ENCODE assay signal across 8 cellular contexts in the genomic region with DNA sequence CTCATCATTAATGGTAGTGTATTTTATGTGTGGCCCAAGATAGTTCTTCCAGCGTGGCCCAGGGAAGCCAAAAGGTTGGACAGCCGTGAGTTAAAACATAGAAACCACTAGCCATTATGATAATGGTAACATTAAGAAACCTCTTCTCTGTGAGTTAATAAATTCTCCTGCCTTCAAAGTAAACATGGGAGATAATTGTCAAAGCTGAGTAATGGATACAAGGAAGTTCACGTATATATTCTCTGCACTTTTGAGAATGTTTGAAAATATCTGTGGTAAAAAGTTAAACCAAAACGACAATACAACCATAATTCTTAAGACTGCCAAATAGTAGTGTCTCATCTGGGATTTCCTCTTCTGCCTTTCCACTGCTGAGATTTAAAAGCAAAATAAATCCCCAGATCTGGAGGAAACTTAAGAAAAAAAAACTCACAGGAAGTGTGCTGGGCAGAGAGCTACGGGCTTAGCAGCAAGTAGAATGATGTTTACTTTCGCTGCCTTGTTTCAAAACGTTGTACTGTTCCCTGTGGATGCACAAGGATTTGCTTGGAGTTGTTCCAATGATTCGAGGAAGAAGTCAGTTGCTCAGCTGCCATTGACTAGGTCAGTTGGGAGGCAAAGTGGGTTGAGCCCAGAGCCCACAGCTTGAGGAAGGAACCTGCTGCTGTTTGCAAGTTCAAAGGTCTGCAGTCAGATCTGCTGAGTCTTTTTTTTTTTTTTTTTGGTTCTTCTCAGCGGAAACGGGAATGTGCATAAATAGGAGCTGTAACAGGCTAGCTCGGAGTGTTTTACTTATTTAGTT. TPM values are rescaled to one million over a fixed set of nuclear protein-coding genes. Genes with fewer than 3 reads are reported as not detected.
A peak's percentile ranks its signal among the peaks of the same experiment; 100 is the strongest.
DNase-seq lines count a peak whose midpoint lies in the region; ATAC-seq and TF ChIP-seq lines count a peak whose summit lies in the region.

No MANE protein-coding gene starts in this region.

- H3K27ac Mint-ChIP-seq in T-helper 1 cell treated with Interleukin-12 subunit alpha and Interleukin-12 subunit beta and Interleukin-4 antibody, amounts not matched to agents 30 μg/mL and 1 μg/mL, for 36 hours = peak overlapping the region; percentile 96
- peak overlapping the region; percentile 81 to 97 (median 92) for H3K27ac Mint-ChIP-seq in naive thymus-derived CD4-positive, alpha-beta T cell

- CTCF ChIA-PET in naive thymus-derived CD4-positive, alpha-beta T cell (lab: Charles Lee) = interaction anchor here (0.6 to 2.8 kb wide), 7 partner anchors 10 to 178 kb away, joined by 3 to 17 read pairs (median 4); partner anchors contain the start of gene RITA1

- H3K27me3 ChIP-seq in naive thymus-derived CD4-positive, alpha-beta T cell (ENCODE audit: control insufficient read depth in 2 of 2, insufficient read depth in 2 of 2, low read length in 2 of 2) = no peaks in the 10 kb centered on the region

- POLR2A ChIA-PET in naive thymus-derived CD4-positive, alpha-beta T cell (lab: Charles Lee) = interaction anchor here (0.6 to 5.6 kb wide), 15 partner anchors 9 to 244 kb away, joined by 3 to 51 read pairs (median 5); partner anchors contain the start of genes DDX54, OAS2, PLBD2 and RITA1

- H3K4me3 ChIP-seq in epithelial cell of esophagus (ENCODE audit: low read length) = peak overlapping the region; percentile 72
- H3K4me3 ChIP-seq in naive thymus-derived CD4-positive, alpha-beta T cell (ENCODE audit: low read length) = peak overlapping the region; percentile 70

- no peak for TF ChIP-seq CTCF in epithelial cell of esophagus (IDR thresholded peaks at IDR 0.05; ENCODE audit: insufficient read depth, low read depth, low read length, missing control alignments)

- H3K9me3 ChIP-seq in naive thymus-derived CD4-positive, alpha-beta T cell (ENCODE audit: control insufficient read depth in 2 of 3, low read length in 3 of 3) = no peaks in the 10 kb centered on the region

- ATAC-seq in naive thymus-derived CD4-positive, alpha-beta T cell = no peak
- no peak for ATAC-seq in HG03378 (IDR thresholded peaks at IDR 0.05; ENCODE audit: unreplicated experiment)

- H3K27ac ChIP-seq in naive thymus-derived CD4-positive, alpha-beta T cell (ENCODE audit: low read depth, low read length) = peak overlapping the region; percentile 83

- DNase-seq in EH (ENCODE audit: low read depth) (peak; percentile 93), M059J (ENCODE audit: low read depth) (peak; percentile 93), epithelial cell of esophagus (ENCODE audit: low read depth) (peak; percentile 62), T1000 (lab: John Stamatoyannopoulos, UW) (no peak)
- peak in 6 of 9 donors; percentile 32 to 42 (median 35) for DNase-seq in naive thymus-derived CD4-positive, alpha-beta T cell
- DNase-seq in activated CD4-positive, alpha-beta T cell treated with anti-CD3 and anti-CD28 coated beads, Interleukin-2, amount 50 U/mL, for 4 hours = no peak

- H3K4me1 ChIP-seq in naive thymus-derived CD4-positive, alpha-beta T cell (ENCODE audit: control insufficient read depth in 2 of 2, insufficient read depth in 2 of 2, low read length in 2 of 2) = peaks cover 17 to 25% of the 10 kb centered on the region in 2 donors

- peaks cover 29% of the 10 kb centered on the region for H3K4me1 Mint-ChIP-seq in T-helper 1 cell treated with Interleukin-12 subunit alpha and Interleukin-12 subunit beta and Interleukin-4 antibody, amounts not matched to agents 30 μg/mL and 1 μg/mL, for 36 hours (ENCODE audit: low read depth)
- H3K4me1 Mint-ChIP-seq in naive thymus-derived CD4-positive, alpha-beta T cell = peaks cover 13 to 39% (median 38%) of the 10 kb centered on the region in 7 donors

- H3K4me3 Mint-ChIP-seq in T-helper 1 cell treated with Interleukin-12 subunit alpha and Interleukin-12 subunit beta and Interleukin-4 antibody, amounts not matched to agents 30 μg/mL and 1 μg/mL, for 36 hours = peak overlapping the region; percentile 96
- H3K4me3 Mint-ChIP-seq in naive thymus-derived CD4-positive, alpha-beta T cell = peak overlapping the region; percentile 79 to 99 (median 92)

- H3K9me3 Mint-ChIP-seq in T-helper 1 cell treated with Interleukin-12 subunit alpha and Interleukin-12 subunit beta and Interleukin-4 antibody, amounts not matched to agents 30 μg/mL and 1 μg/mL, for 36 hours = no peaks in the 10 kb centered on the region
- no peaks in the 10 kb centered on the region for H3K9me3 Mint-ChIP-seq in naive thymus-derived CD4-positive, alpha-beta T cell

- peaks cover 0 to 16% (median 0%) of the 10 kb centered on the region in 3 experiments for H3K36me3 ChIP-seq in naive thymus-derived CD4-positive, alpha-beta T cell (ENCODE audit: control insufficient read depth in 2 of 3, insufficient read depth in 3 of 3, low read length in 3 of 3)

- H3K27me3 Mint-ChIP-seq in T-helper 1 cell treated with Interleukin-12 subunit alpha and Interleukin-12 subunit beta and Interleukin-4 antibody, amounts not matched to agents 30 μg/mL and 1 μg/mL, for 36 hours (ENCODE audit: low read depth) = no peaks in the 10 kb centered on the region
- no peaks in the 10 kb centered on the region for H3K27me3 Mint-ChIP-seq in naive thymus-derived CD4-positive, alpha-beta T cell

- peaks cover 9% of the 10 kb centered on the region for H3K36me3 Mint-ChIP-seq in T-helper 1 cell treated with Interleukin-12 subunit alpha and Interleukin-12 subunit beta and Interleukin-4 antibody, amounts not matched to agents 30 μg/mL and 1 μg/mL, for 36 hours (ENCODE audit: low read depth)
- peaks cover 0 to 12% (median 2%) of the 10 kb centered on the region in 5 donors for H3K36me3 Mint-ChIP-seq in naive thymus-derived CD4-positive, alpha-beta T cell

- intact Hi-C loops in naive thymus-derived CD4-positive, alpha-beta T cell (cut with micrococcal nuclease) = loop anchor here (5.0 to 10.0 kb wide), 4 partner anchors 39 to 1211 kb away; partner anchors contain the start of genes ERP29 (in 1 of the 2), OAS3 (in 1 of the 2), RBM19 (in 1 of the 2) and TMEM116 (in 1 of the 2)

RNA-seq across cellular contexts. Expression of gene TPCN1, which starts 1.7 kb away (rescaled TPM):
- total RNA-seq in M059J (2014; rRNA removed; shearing (Covaris generic)) = 7.7 and 13.5 TPM in 2 replicates
- total RNA-seq in naive thymus-derived CD4-positive, alpha-beta T cell = 100 to 1,000 TPM in 3 of 5 experiments, 10 to 100 TPM in 2; 49.5 to 124 (median 107) TPM
- polyA plus RNA-seq in naive thymus-derived CD4-positive, alpha-beta T cell = 10 to 100 TPM; 15.3 to 31.2 TPM

RNA-seq across cellular contexts. Expression of gene RITA1, which starts 37.4 kb away (rescaled TPM):
- 28.8 and 47.2 TPM in 2 replicates for total RNA-seq in M059J (2014; rRNA removed; shearing (Covaris generic))
- 10 to 100 TPM in 3 of 5 experiments, 1 to 10 TPM in 2; 6.4 to 20.2 (median 14.1) TPM for total RNA-seq in naive thymus-derived CD4-positive, alpha-beta T cell
- 10 to 100 TPM; 23.2 to 28.9 TPM for polyA plus RNA-seq in naive thymus-derived CD4-positive, alpha-beta T cell

RNA-seq across cellular contexts. Expression of gene DDX54, which starts 37.7 kb away (rescaled TPM):
- total RNA-seq in M059J (2014; rRNA removed; shearing (Covaris generic)) = 21.3 and 43.1 TPM in 2 replicates
- total RNA-seq in naive thymus-derived CD4-positive, alpha-beta T cell = 10 to 100 TPM; 55.8 to 81.1 (median 76.7) TPM
- 10 to 100 TPM; 18.9 to 40.3 TPM for polyA plus RNA-seq in naive thymus-derived CD4-positive, alpha-beta T cell

Comparison
In these comparisons a context has a peak if more than half of its experiments do, and no peak if none do; other contexts are left out.
1. DNase-seq: peak in EH (single experiment), M059J (single experiment), epithelial cell of esophagus (single experiment) and naive thymus-derived CD4-positive, alpha-beta T cell (6 of 9); none in T1000 (single experiment) and activated CD4-positive, alpha-beta T cell treated with anti-CD3 and anti-CD28 coated beads, Interleukin-2, amount 50 U/mL, for 4 hours (0 of 2).